ENCODE assay signal across 1 cellular context in the genomic region with DNA sequence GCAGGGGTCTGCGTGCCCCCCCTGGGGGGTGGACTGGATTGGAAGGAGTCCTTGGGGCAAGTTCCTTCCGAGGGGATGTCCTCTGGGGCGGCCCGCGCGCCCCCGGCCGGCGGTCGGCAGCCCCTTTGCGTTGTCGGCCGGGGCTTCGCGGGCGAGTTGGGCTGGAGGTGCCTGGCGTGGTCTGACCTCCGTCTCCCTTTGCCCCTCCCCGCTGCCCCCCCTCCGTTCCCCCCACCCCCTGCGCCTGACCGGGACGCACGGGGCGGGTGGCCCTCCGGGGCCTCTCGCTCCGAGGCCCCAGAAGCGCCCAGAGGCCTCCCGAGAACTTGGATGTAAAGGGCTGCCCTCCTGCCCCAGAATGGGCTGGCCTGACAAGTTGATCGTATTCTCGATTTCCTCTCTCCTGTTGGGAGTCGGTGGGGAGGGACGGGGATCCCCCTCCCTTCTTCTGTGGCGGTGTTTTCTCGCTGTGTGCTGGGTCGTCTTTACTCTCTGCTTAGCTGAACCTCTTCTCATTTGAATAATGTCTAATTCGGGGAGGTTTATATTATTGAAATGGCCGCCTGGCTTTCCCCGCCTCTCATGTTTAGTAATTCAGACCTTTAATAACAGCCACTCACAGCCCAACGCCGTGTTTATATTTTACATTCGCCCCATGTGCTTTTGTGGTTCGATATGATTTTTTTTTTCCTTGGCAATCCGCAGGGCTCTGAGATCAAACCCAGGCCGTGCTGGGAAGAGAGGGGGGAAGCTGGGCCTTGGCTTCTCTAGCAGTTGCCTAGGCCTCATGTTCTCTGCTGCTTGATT.
A peak's percentile ranks its signal among the peaks of the same experiment; 100 is the strongest.
TF ChIP-seq lines count a peak whose summit lies in the region.

No MANE protein-coding gene starts in this region.

TF ChIP-seq in K562, 482 proteins besides CTCF, POLR2A, EP300 and RAD21 (continued from another document):
- TF ChIP-seq, protein P1, sequence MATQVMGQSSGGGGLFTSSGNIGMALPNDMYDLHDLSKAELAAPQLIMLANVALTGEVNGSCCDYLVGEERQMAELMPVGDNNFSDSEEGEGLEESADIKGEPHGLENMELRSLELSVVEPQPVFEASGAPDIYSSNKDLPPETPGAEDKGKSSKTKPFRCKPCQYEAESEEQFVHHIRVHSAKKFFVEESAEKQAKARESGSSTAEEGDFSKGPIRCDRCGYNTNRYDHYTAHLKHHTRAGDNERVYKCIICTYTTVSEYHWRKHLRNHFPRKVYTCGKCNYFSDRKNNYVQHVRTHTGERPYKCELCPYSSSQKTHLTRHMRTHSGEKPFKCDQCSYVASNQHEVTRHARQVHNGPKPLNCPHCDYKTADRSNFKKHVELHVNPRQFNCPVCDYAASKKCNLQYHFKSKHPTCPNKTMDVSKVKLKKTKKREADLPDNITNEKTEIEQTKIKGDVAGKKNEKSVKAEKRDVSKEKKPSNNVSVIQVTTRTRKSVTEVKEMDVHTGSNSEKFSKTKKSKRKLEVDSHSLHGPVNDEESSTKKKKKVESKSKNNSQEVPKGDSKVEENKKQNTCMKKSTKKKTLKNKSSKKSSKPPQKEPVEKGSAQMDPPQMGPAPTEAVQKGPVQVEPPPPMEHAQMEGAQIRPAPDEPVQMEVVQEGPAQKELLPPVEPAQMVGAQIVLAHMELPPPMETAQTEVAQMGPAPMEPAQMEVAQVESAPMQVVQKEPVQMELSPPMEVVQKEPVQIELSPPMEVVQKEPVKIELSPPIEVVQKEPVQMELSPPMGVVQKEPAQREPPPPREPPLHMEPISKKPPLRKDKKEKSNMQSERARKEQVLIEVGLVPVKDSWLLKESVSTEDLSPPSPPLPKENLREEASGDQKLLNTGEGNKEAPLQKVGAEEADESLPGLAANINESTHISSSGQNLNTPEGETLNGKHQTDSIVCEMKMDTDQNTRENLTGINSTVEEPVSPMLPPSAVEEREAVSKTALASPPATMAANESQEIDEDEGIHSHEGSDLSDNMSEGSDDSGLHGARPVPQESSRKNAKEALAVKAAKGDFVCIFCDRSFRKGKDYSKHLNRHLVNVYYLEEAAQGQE (CRISPR knock-in tag; IDR thresholded peaks at IDR 0.05; ENCODE audit: low read depth): no peak
- TF ChIP-seq ZNF347 (CRISPR knock-in tag; IDR thresholded peaks at IDR 0.05; ENCODE audit: low read depth) (no peak), PKNOX1 (IDR thresholded peaks at IDR 0.05) (no peak), PHF20 (IDR thresholded peaks at IDR 0.05; ENCODE audit: partially characterized antibody) (no peak), ZFP30 (CRISPR knock-in tag; IDR thresholded peaks at IDR 0.05; ENCODE audit: borderline replicate concordance) (no peak), DEAF1 (CRISPR knock-in tag; IDR thresholded peaks at IDR 0.05) (no peak; the same call in 1 of the 2 replicates), YBX1 (IDR thresholded peaks at IDR 0.05) (no peak), POLR2AphosphoS2 (IDR thresholded peaks at IDR 0.05; ENCODE audit: low read length) (no peak), ZNF586 (CRISPR knock-in tag; conservative IDR thresholded peaks at IDR 0.05) (no peak), CBX2 (IDR thresholded peaks at IDR 0.05; ENCODE audit: insufficient read depth, low read length, poor library complexity, severe bottlenecking) (no peak), NR1H2 (CRISPR knock-in tag; IDR thresholded peaks at IDR 0.05) (no peak), LARP7 (IDR thresholded peaks at IDR 0.05) (no peak), ZNF551 (CRISPR knock-in tag; IDR thresholded peaks at IDR 0.05) (no peak), NFE2 (IDR thresholded peaks at IDR 0.05; ENCODE audit: low read depth) (no peak), HDAC8 (tag; IDR thresholded peaks at IDR 0.05) (no peak), TCF15 (CRISPR knock-in tag; IDR thresholded peaks at IDR 0.05) (no peak), ZNF431 (CRISPR knock-in tag; IDR thresholded peaks at IDR 0.05) (no peak), CREB3L1 (IDR thresholded peaks at IDR 0.05; ENCODE audit: borderline replicate concordance, low read depth) (no peak), SAFB2 (IDR thresholded peaks at IDR 0.05; ENCODE audit: borderline replicate concordance, low read depth, low read length, severe bottlenecking) (no peak), ZBTB17 (CRISPR knock-in tag; IDR thresholded peaks at IDR 0.05) (no peak), MAZ (CRISPR knock-in tag; conservative IDR thresholded peaks at IDR 0.05 in 1 of 2, IDR thresholded peaks at IDR 0.05 in 1 of 2) (peak; percentile 63 to 76; a peak in 3 of 4 replicates), HNRNPK (IDR thresholded peaks at IDR 0.05; ENCODE audit: low read depth, low read length, poor library complexity, severe bottlenecking) (peak; percentile 74), NFATC3 (IDR thresholded peaks at IDR 0.05) (no peak), POLR3A (IDR thresholded peaks at IDR 0.05; ENCODE audit: borderline replicate concordance, extremely low read depth, insufficient read depth, insufficient read length) (no peak), SREBF2 (CRISPR knock-in tag; IDR thresholded peaks at IDR 0.05) (no peak), ZNF384 (IDR thresholded peaks at IDR 0.05; ENCODE audit: low read depth, low read length) (peak; percentile 77), CREB5 (CRISPR knock-in tag; IDR thresholded peaks at IDR 0.05) (no peak), HDAC3 (IDR thresholded peaks at IDR 0.05; ENCODE audit: borderline replicate concordance, partially characterized antibody) (no peak), SMARCA4 (IDR thresholded peaks at IDR 0.05) (peak; percentile 18; the same call in 1 of the 2 replicates), ATF1 (CRISPR knock-in tag; IDR thresholded peaks at IDR 0.05) (no peak), ATF1 (tag; IDR thresholded peaks at IDR 0.05) (no peak)
- TF ChIP-seq, protein P2, sequence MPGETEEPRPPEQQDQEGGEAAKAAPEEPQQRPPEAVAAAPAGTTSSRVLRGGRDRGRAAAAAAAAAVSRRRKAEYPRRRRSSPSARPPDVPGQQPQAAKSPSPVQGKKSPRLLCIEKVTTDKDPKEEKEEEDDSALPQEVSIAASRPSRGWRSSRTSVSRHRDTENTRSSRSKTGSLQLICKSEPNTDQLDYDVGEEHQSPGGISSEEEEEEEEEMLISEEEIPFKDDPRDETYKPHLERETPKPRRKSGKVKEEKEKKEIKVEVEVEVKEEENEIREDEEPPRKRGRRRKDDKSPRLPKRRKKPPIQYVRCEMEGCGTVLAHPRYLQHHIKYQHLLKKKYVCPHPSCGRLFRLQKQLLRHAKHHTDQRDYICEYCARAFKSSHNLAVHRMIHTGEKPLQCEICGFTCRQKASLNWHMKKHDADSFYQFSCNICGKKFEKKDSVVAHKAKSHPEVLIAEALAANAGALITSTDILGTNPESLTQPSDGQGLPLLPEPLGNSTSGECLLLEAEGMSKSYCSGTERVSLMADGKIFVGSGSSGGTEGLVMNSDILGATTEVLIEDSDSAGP (CRISPR knock-in tag; IDR thresholded peaks at IDR 0.05): no peak
- TF ChIP-seq, protein P3, sequence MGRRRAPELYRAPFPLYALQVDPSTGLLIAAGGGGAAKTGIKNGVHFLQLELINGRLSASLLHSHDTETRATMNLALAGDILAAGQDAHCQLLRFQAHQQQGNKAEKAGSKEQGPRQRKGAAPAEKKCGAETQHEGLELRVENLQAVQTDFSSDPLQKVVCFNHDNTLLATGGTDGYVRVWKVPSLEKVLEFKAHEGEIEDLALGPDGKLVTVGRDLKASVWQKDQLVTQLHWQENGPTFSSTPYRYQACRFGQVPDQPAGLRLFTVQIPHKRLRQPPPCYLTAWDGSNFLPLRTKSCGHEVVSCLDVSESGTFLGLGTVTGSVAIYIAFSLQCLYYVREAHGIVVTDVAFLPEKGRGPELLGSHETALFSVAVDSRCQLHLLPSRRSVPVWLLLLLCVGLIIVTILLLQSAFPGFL (CRISPR knock-in tag; IDR thresholded peaks at IDR 0.05): no peak
